ENCODE assay signal across 10 cellular contexts in the genomic region with DNA sequence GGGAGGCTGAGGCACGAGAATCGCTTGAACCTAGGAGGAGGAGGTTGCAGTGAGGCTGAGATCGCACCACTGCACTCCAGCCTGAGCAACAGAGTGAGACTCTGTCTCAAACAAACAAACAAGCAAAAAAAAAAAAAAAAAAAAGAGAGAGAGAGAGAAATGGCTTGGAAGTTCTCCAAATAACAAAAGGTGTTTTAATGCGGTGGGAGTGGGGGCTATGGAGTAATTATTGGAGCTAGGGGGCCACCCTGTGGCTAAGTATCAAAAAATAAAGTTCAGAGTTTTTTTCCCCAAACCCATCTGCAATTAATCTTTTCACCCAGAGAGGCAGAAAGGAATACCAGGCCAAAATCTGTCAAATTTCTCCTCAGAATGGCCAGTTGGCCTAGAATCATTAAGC. TPM values are rescaled to one million over a fixed set of nuclear protein-coding genes. Genes with fewer than 3 reads are reported as not detected.
DNase-seq lines count a peak whose midpoint lies in the region; ATAC-seq, FAIRE-seq and TF ChIP-seq lines count a peak whose summit lies in the region.
"Had no signal": no experiment of that assay in that cellular context is flagged by ENCODE, and none has a peak within 500 bp of the region (broad histone marks: within the 10 kb centered on the region; RNA-seq: fewer than 3 reads in every experiment).

No MANE protein-coding gene starts in this region.

- no peak overlapping the region for H3K27ac ChIP-seq in uterus

- H3K4me1 ChIP-seq in uterus = no peaks in the 10 kb centered on the region

- H3K9me3 ChIP-seq in uterus = no peaks in the 10 kb centered on the region
- H3K9me3 ChIP-seq: tibial nerve had no signal

- no peak for ATAC-seq in HG02884 (IDR thresholded peaks at IDR 0.05; ENCODE audit: unreplicated experiment)

- TF ChIP-seq CTCF in AG10803 (conservative IDR thresholded peaks at IDR 0.05; ENCODE audit: low read length) (peak; percentile 17), GM12865 (IDR thresholded peaks at IDR 0.05; ENCODE audit: insufficient read depth, low read depth, low read length, missing control alignments) (peak; percentile 16), epithelial cell of proximal tubule (conservative IDR thresholded peaks at IDR 0.05; ENCODE audit: low read depth, low read length) (peak; percentile 29), uterus (IDR thresholded peaks at IDR 0.05) (no peak)

- H3K36me3 ChIP-seq in uterus = no peaks in the 10 kb centered on the region
- H3K36me3 ChIP-seq: tibial nerve had no signal

- no peak for FAIRE-seq in urothelium cell line (lab: Jason Lieb, UNC)
- no peak for FAIRE-seq in GM19239 (lab: Jason Lieb, UNC)

- intact Hi-C loops in uterus (cut with DNase I; ENCODE audit: low total_unique reads) = no loop called here

- H3K27me3 ChIP-seq in uterus = no peaks in the 10 kb centered on the region
- H3K27me3 ChIP-seq: tibial nerve had no signal

- H3K4me3 ChIP-seq in AG10803 (ENCODE audit: low read length) (no peak overlapping the region), GM12865 (ENCODE audit: low read depth, low read length) (no peak overlapping the region), epithelial cell of proximal tubule (ENCODE audit: low read depth, low read length) (no peak overlapping the region), uterus (no peak overlapping the region)
- H3K4me3 ChIP-seq: smooth muscle cell, tibial nerve had no signal

- TF ChIP-seq POLR2A in uterus (IDR thresholded peaks at IDR 0.05) = no peak

- no peak for DNase-seq in AG10803 (ENCODE audit: low read depth)
- peak; percentile 56 for DNase-seq in GM12865 (ENCODE audit: low read depth)
- DNase-seq in NOMO-1 treated with DMSO at 0.1 percent for 48 hours (lab: John Stamatoyannopoulos, UW; ENCODE audit: unreplicated experiment) = peak; percentile 52
- no peak for DNase-seq in epithelial cell of proximal tubule (ENCODE audit: low read depth)
- DNase-seq in uterus = no peak
- no peak for DNase-seq in urothelium cell line (ENCODE audit: low spot score)
- DNase-seq in GM19239 (ENCODE audit: insufficient read length, low spot score) = no peak

RNA-seq across cellular contexts. Expression of gene CEP68, which starts 23.0 kb away (rescaled TPM):
- 4.3 and 5.1 TPM in 2 replicates for total RNA-seq in epithelial cell of proximal tubule
- 10 to 100 TPM; 14.1 to 55.0 (median 30.0) TPM for total RNA-seq in uterus

RNA-seq across cellular contexts. Expression of gene SLC1A4, which starts 44.0 kb away (rescaled TPM):
- total RNA-seq in epithelial cell of proximal tubule = 15.4 and 19.8 TPM in 2 replicates
- 10 to 100 TPM in 2 of 4 donors, 1 to 10 TPM in 2; 6.9 to 36.6 (median 12.7) TPM for total RNA-seq in uterus

Comparison
In these comparisons a context has a peak if more than half of its experiments do, and no peak if none do; other contexts are left out.
1. DNase-seq: peak in GM12865 (single experiment) and NOMO-1 treated with DMSO at 0.1 percent for 48 hours (single experiment); none in AG10803 (single experiment), epithelial cell of proximal tubule (single experiment), uterus (0 of 2), urothelium cell line (single experiment) and GM19239 (single experiment).
2. CTCF ChIP-seq: peak in AG10803 (single experiment), GM12865 (single experiment) and epithelial cell of proximal tubule (single experiment); none in uterus (0 of 4).